ENCODE assay signal across 20 cellular contexts in genomic region chr12:127928615-127929014, GRCh38.
DNase-seq lines count a peak whose midpoint lies in the region; ATAC-seq and TF ChIP-seq lines count a peak whose summit lies in the region.
"Had no signal": no experiment of that assay in that cellular context is flagged by ENCODE, and none has a peak within 500 bp of the region (broad histone marks: within the 10 kb centered on the region; RNA-seq: fewer than 3 reads in every experiment).

No MANE protein-coding gene starts in this region.

- no peak overlapping the region for H3K27ac Mint-ChIP-seq in neural progenitor cell
- H3K27ac Mint-ChIP-seq: activated CD8-positive, alpha-beta memory T cell treated with anti-CD3 and anti-CD28 coated beads, Interleukin-2, amount 10 ng/mL, durations not matched to agents 7 days and 5 days; GM23338; progenitor cell of endocrine pancreas; type B pancreatic cell; WTC11 had no signal

- H3K4me2 ChIP-seq in neural progenitor cell: no peak overlapping the region
- H3K4me2 ChIP-seq: GM23338, KMS-11 had no signal

- TF ChIP-seq CTCF in neural progenitor cell (IDR thresholded peaks at IDR 0.05): no peak

- DNase-seq in ELR (ENCODE audit: low read depth) (peak; percentile 29), amniotic stem cell (lab: John Stamatoyannopoulos, UW) (peak; percentile 43), glomerular endothelial cell (ENCODE audit: extremely low read depth, low read depth, low spot score) (peak; percentile 4), skeletal muscle cell (ENCODE audit: low read depth) (peak; percentile 20), DMS 273 treated with DMSO at 0.1 percent for 48 hours (lab: John Stamatoyannopoulos, UW) (no peak), neural progenitor cell (ENCODE audit: low spot score) (no peak)
- no peak for DNase-seq in effector memory CD4-positive, alpha-beta T cell
- DNase-seq: activated CD8-positive, alpha-beta memory T cell treated with anti-CD3 and anti-CD28 coated beads, Interleukin-2, amount 10 ng/mL, durations not matched to agents 7 days and 5 days; activated naive CD4-positive, alpha-beta T cell; DND-41; NCI-H510A treated with DMSO at 0.1 percent for 48 hours; stimulated activated CD4-positive, alpha-beta T cell treated with anti-CD3 and anti-CD28 coated beads, Interleukin-1b, Interleukin-23, amount 100 ng/mL, for 48 hours had no signal

- no peaks in the 10 kb centered on the region for H3K36me3 ChIP-seq in effector memory CD4-positive, alpha-beta T cell (ENCODE audit: control insufficient read depth, insufficient read depth, low read length)
- H3K36me3 ChIP-seq in neural progenitor cell: no peaks in the 10 kb centered on the region

- H3K27me3 Mint-ChIP-seq in neural progenitor cell (ENCODE audit: insufficient read depth, low read depth): peaks cover 2% of the 10 kb centered on the region
- H3K27me3 Mint-ChIP-seq: activated CD8-positive, alpha-beta memory T cell treated with anti-CD3 and anti-CD28 coated beads, Interleukin-2, amount 10 ng/mL, durations not matched to agents 7 days and 5 days; central memory CD8-positive, alpha-beta T cell had no signal

- no peak overlapping the region for H3K9ac ChIP-seq in neural progenitor cell
- H3K9ac ChIP-seq: KMS-11 had no signal

- H3K27me3 ChIP-seq in effector memory CD4-positive, alpha-beta T cell (replicated peaks; ENCODE audit: control insufficient read depth, insufficient read depth, low read length, poor library complexity, severe bottlenecking): no peaks in the 10 kb centered on the region
- no peaks in the 10 kb centered on the region for H3K27me3 ChIP-seq in neural progenitor cell

- H3K36me3 Mint-ChIP-seq in neural progenitor cell: no peaks in the 10 kb centered on the region
- H3K36me3 Mint-ChIP-seq: activated CD8-positive, alpha-beta memory T cell treated with anti-CD3 and anti-CD28 coated beads, Interleukin-2, amount 10 ng/mL, durations not matched to agents 7 days and 5 days; type B pancreatic cell had no signal

- H3K9me3 ChIP-seq in effector memory CD4-positive, alpha-beta T cell (ENCODE audit: control insufficient read depth, low read length): no peaks in the 10 kb centered on the region
- no peaks in the 10 kb centered on the region for H3K9me3 ChIP-seq in neural progenitor cell (ENCODE audit: low read depth)

- no peaks in the 10 kb centered on the region for H4K20me1 ChIP-seq in neural progenitor cell (ENCODE audit: low read depth)

- no peaks in the 10 kb centered on the region for H3K4me1 ChIP-seq in effector memory CD4-positive, alpha-beta T cell (ENCODE audit: control insufficient read depth, insufficient read depth, low read length, poor library complexity, severe bottlenecking)
- H3K4me1 ChIP-seq in neural progenitor cell: no peaks in the 10 kb centered on the region

- H3K4me3 ChIP-seq in skeletal muscle cell (ENCODE audit: low read depth, low read length) (no peak overlapping the region), neural progenitor cell (no peak overlapping the region)
- H3K4me3 ChIP-seq in effector memory CD4-positive, alpha-beta T cell (ENCODE audit: insufficient read depth, low read depth, low read length, poor library complexity, severe bottlenecking): no peak overlapping the region
- H3K4me3 ChIP-seq: GM23338 had no signal

- H3K4me1 Mint-ChIP-seq in neural progenitor cell: no peaks in the 10 kb centered on the region
- H3K4me1 Mint-ChIP-seq: activated CD8-positive, alpha-beta memory T cell treated with anti-CD3 and anti-CD28 coated beads, Interleukin-2, amount 10 ng/mL, durations not matched to agents 7 days and 5 days; central memory CD8-positive, alpha-beta T cell; GM23338; WTC11 had no signal

- H3F3A ChIP-seq in neural progenitor cell (ENCODE audit: low read depth): no peaks in the 10 kb centered on the region

- no peaks in the 10 kb centered on the region for H3K79me2 ChIP-seq in neural progenitor cell (ENCODE audit: low read depth)

- no peak for ATAC-seq in GM19328 (IDR thresholded peaks at IDR 0.05; ENCODE audit: unreplicated experiment)
- ATAC-seq: activated CD8-positive, alpha-beta memory T cell treated with anti-CD3 and anti-CD28 coated beads, Interleukin-2, amount 10 ng/mL, durations not matched to agents 7 days and 5 days; esophagus mucosa; GM23338; WTC11 had no signal

- H3K27ac ChIP-seq in effector memory CD4-positive, alpha-beta T cell (ENCODE audit: insufficient read depth, low read length, poor library complexity, severe bottlenecking): no peak overlapping the region
- no peak overlapping the region for H3K27ac ChIP-seq in neural progenitor cell
- H3K27ac ChIP-seq: KMS-11 had no signal

- H3K9me3 Mint-ChIP-seq in neural progenitor cell: no peaks in the 10 kb centered on the region
- H3K9me3 Mint-ChIP-seq: central memory CD8-positive, alpha-beta T cell; type B pancreatic cell had no signal

- no peak overlapping the region for H2AFZ ChIP-seq in neural progenitor cell (replicated peaks)
- H2AFZ ChIP-seq: GM23338 had no signal

- H3K4me3 Mint-ChIP-seq in neural progenitor cell: no peak overlapping the region
- H3K4me3 Mint-ChIP-seq: activated CD8-positive, alpha-beta memory T cell treated with anti-CD3 and anti-CD28 coated beads, Interleukin-2, amount 10 ng/mL, durations not matched to agents 7 days and 5 days; central memory CD8-positive, alpha-beta T cell; GM23338; type B pancreatic cell; WTC11 had no signal

Comparison
In these comparisons a context has a peak if more than half of its experiments do, and no peak if none do; other contexts are left out.
1. DNase-seq: peak in ELR (single experiment), amniotic stem cell (single experiment), glomerular endothelial cell (single experiment) and skeletal muscle cell (single experiment); none in DMS 273 treated with DMSO at 0.1 percent for 48 hours (single experiment), effector memory CD4-positive, alpha-beta T cell (0 of 3) and neural progenitor cell (single experiment).